9 cellular contexts compared by ENCODE assay signal in the genomic region with DNA sequence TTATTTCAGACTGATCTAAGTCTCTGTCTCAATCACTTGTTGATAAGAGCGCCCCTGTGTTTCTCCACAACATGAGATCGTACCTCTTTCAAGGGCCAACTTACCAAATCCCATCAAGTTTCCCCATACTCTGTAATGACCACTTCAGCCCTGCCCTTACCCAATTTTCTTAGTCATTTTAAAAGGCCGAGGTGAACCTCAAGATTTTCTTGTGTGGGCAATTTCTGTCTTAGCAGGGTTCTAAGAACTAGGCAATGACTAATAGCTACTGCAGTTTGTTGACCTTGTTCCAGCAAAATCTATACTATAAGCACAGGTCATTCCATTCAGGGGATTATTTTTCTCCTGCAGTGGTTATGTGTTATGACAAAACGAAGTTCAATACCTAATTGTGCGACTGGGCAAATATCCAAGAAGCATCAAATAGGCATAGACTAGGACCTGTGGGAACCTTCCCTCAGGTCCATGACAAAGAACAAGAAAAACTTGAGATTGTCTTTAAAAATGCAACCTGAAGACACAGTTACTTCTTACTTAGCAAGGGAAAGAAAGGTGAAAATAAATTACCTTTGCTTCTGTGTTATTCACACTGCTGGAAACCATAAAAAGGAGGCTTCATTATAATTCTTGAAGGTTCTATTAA. TPM values are rescaled to one million over a fixed set of nuclear protein-coding genes. Genes with fewer than 3 reads are reported as not detected.
DNase-seq lines count a peak whose midpoint lies in the region; ATAC-seq and TF ChIP-seq lines count a peak whose summit lies in the region.
"Had no signal": no experiment of that assay in that cellular context is flagged by ENCODE, and none has a peak within 500 bp of the region (broad histone marks: within the 10 kb centered on the region; RNA-seq: fewer than 3 reads in every experiment).

No MANE protein-coding gene starts in this region.

- ATAC-seq in GM21723 (IDR thresholded peaks at IDR 0.05; ENCODE audit: unreplicated experiment) (peak; percentile 57), HG03135 (IDR thresholded peaks at IDR 0.05; ENCODE audit: unreplicated experiment) (no peak)

- DNase-seq in EL (peak; percentile 46), OCI-M1 (lab: John Stamatoyannopoulos, UW) (peak; percentile 7), fibroblast of the aortic adventitia (ENCODE audit: low read depth) (peak; percentile 31), SK-N-DZ (ENCODE audit: low spot score) (no peak), 8988T (no peak), SHP77 treated with DMSO at 0.1 percent for 48 hours (lab: John Stamatoyannopoulos, UW) (no peak)
- DNase-seq: activated CD8-positive, alpha-beta memory T cell treated with anti-CD3 and anti-CD28 coated beads, Interleukin-2, amount 50 U/mL, for 48 hours had no signal

- no peak overlapping the region for H3K4me3 ChIP-seq in fibroblast of the aortic adventitia (ENCODE audit: low read depth, low read length)

- TF ChIP-seq CTCF in fibroblast of the aortic adventitia (IDR thresholded peaks at IDR 0.05; ENCODE audit: insufficient read depth, low read length): no peak

RNA-seq across cellular contexts. Expression of gene SIPA1L1, which starts 53.2 kb away (rescaled TPM):
- total RNA-seq in fibroblast of the aortic adventitia (ENCODE audit: low replicate concordance): 35.1 and 41.0 TPM in 2 replicates
- polyA plus RNA-seq in SK-N-DZ (2014; cell fraction: cytosol; rRNA removed): 2.8 and 3.4 TPM in 2 replicates
- 7.8 and 8.4 TPM in 2 replicates for polyA plus RNA-seq in SK-N-DZ (2014; cell fraction: nucleus; rRNA removed)

Comparison
In these comparisons a context has a peak if more than half of its experiments do, and no peak if none do; other contexts are left out.
1. DNase-seq: peak in EL (single experiment), OCI-M1 (single experiment) and fibroblast of the aortic adventitia (single experiment); none in SK-N-DZ (single experiment), 8988T (single experiment) and SHP77 treated with DMSO at 0.1 percent for 48 hours (single experiment).